Comparison of ENCODE assay signal across 8 cellular contexts in the genomic region with DNA sequence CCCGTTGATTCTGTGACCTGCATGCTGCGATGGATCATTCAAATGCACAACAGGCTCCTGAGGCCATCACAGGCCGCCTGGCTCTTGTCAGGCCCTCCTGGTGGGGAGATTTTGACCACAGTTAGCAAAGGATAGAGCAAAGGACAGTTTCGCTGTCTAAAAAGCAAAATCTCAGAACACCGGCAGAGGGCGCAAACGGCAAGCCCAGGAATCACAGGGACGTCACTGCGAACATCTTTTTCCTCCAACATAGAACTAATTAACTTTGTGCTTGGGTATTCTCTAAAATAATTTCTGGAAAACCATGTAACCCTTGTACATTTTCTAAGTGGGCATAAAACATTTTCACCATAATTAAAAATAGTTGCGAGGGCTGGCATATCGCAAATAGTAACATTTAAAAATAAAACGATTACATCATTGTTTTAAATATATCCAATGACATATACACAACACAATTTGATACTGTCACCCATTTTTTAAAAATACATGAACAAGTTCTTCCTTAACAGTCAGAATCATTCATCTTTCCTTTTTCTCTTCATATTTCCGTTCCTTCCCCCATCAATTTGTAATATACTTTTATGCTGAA. TPM values are rescaled to one million over a fixed set of nuclear protein-coding genes. Genes with fewer than 3 reads are reported as not detected.
DNase-seq lines count a peak whose midpoint lies in the region; ATAC-seq, FAIRE-seq and TF ChIP-seq lines count a peak whose summit lies in the region.

No MANE protein-coding gene starts in this region.

- H2AFZ ChIP-seq in astrocyte (ENCODE audit: low read depth, low read length), result no peak overlapping the region

- no peaks in the 10 kb centered on the region for H3K9me3 ChIP-seq in astrocyte (ENCODE audit: insufficient read depth, low read depth, low read length)
- no peaks in the 10 kb centered on the region for H3K9me3 ChIP-seq in right cardiac atrium (ENCODE audit: control insufficient read depth, low read length)

- H3K79me2 ChIP-seq in astrocyte (ENCODE audit: insufficient read depth, low read length), result no peaks in the 10 kb centered on the region

- H3K9ac ChIP-seq in astrocyte (ENCODE audit: low read length), result peak overlapping the region; percentile 35

- no peaks in the 10 kb centered on the region for H3K27me3 ChIP-seq in astrocyte (ENCODE audit: insufficient read depth, low read length)
- no peaks in the 10 kb centered on the region for H3K27me3 ChIP-seq in right cardiac atrium (ENCODE audit: control insufficient read depth, insufficient read depth)

- no peak overlapping the region for H3K4me3 ChIP-seq in GM12864 (ENCODE audit: low read depth, low read length)
- no peak overlapping the region for H3K4me3 ChIP-seq in astrocyte (ENCODE audit: insufficient read depth, low read depth, low read length)
- no peak overlapping the region for H3K4me3 ChIP-seq in right cardiac atrium (ENCODE audit: low read length)

- DNase-seq in GM12864 (ENCODE audit: low read depth) (no peak), NCI-H1092 (lab: John Stamatoyannopoulos, UW) (peak; percentile 9), T-helper 22 cell (ENCODE audit: low read depth) (peak; percentile 24), astrocyte (ENCODE audit: low read depth) (peak; percentile 14), right cardiac atrium (peak; percentile 57 to 82 (median 82)), sciatic nerve (ENCODE audit: low spot score) (peak; percentile 80)

- H3K27ac ChIP-seq in astrocyte (ENCODE audit: low read depth, low read length), result no peak overlapping the region
- H3K27ac ChIP-seq in right cardiac atrium (ENCODE audit: low read length), result peak overlapping the region; percentile 74

- H3K27ac Mint-ChIP-seq in astrocyte (ENCODE audit: unreplicated experiment), result no peak overlapping the region

- H3K4me1 Mint-ChIP-seq in astrocyte (ENCODE audit: low read depth, unreplicated experiment), result peaks cover 2% of the 10 kb centered on the region

- H3K36me3 ChIP-seq in astrocyte (ENCODE audit: insufficient read depth, low read length), result no peaks in the 10 kb centered on the region

- TF ChIP-seq CTCF in GM12864 (IDR thresholded peaks at IDR 0.05; ENCODE audit: low read depth, low read length, missing control alignments), result peak; percentile 90
- peak; percentile 98 for TF ChIP-seq CTCF in astrocyte (IDR thresholded peaks at IDR 0.05; ENCODE audit: insufficient read depth, low read depth, low read length)

- H3K4me2 ChIP-seq in astrocyte (ENCODE audit: low read length), result peak overlapping the region; percentile 41

- intact Hi-C loops in right cardiac atrium (cut with DNase I), result loop anchor here in 3 of 4 donors (2.0 to 10.0 kb wide), 4 partner anchors 131 to 253 kb away; a partner anchor contains a TSS
- intact Hi-C loops in sciatic nerve (cut with DNase I), result loop anchor here (2.0 kb wide), 1 partner anchor 251 kb away; no protein-coding TSS in a partner anchor

- WGBS in right cardiac atrium, result 2% methylated on average over 13 of the region's 13 CpGs

- H3K9me3 Mint-ChIP-seq in astrocyte (ENCODE audit: unreplicated experiment), result no peaks in the 10 kb centered on the region

- H3K4me3 Mint-ChIP-seq in astrocyte (ENCODE audit: unreplicated experiment), result no peak overlapping the region

- no peaks in the 10 kb centered on the region for H3K36me3 Mint-ChIP-seq in astrocyte (ENCODE audit: low read depth, unreplicated experiment)

- peaks cover 11% of the 10 kb centered on the region for H3K27me3 Mint-ChIP-seq in astrocyte (ENCODE audit: low read depth, unreplicated experiment)

- peak; percentile 78 to 79 for ATAC-seq in right cardiac atrium
- ATAC-seq in sciatic nerve, result peak; percentile 84
- ATAC-seq in HG03571 (IDR thresholded peaks at IDR 0.05; ENCODE audit: unreplicated experiment), result no peak
- no peak for ATAC-seq in GM18858 (IDR thresholded peaks at IDR 0.05; ENCODE audit: unreplicated experiment)

- no peaks in the 10 kb centered on the region for H4K20me1 ChIP-seq in astrocyte (ENCODE audit: insufficient read depth, low read length)

- no peak for FAIRE-seq in astrocyte (lab: Jason Lieb, UNC)

- H3K4me1 ChIP-seq in astrocyte (ENCODE audit: insufficient read depth, low read length) (no peaks in the 10 kb centered on the region), right cardiac atrium (ENCODE audit: control insufficient read depth, insufficient read depth, low read length) (no peaks in the 10 kb centered on the region)

RNA-seq across cellular contexts. Expression of a gene that starts 19.7 kb away (rescaled TPM):
- total RNA-seq in astrocyte (0.17 and 0.75 TPM in 2 replicates), right cardiac atrium (1 to 10 TPM; 1.6 to 2.5 (median 2.1) TPM), sciatic nerve (8.0 TPM)
- polyA plus RNA-seq in right cardiac atrium, result 0.77 TPM

Comparison
In these comparisons a context has a peak if more than half of its experiments do, and no peak if none do; other contexts are left out.
1. ATAC-seq: peak in right cardiac atrium (2 of 2) and sciatic nerve (single experiment); none in HG03571 (single experiment) and GM18858 (single experiment).